7 cellular contexts compared by ENCODE assay signal in the genomic region with DNA sequence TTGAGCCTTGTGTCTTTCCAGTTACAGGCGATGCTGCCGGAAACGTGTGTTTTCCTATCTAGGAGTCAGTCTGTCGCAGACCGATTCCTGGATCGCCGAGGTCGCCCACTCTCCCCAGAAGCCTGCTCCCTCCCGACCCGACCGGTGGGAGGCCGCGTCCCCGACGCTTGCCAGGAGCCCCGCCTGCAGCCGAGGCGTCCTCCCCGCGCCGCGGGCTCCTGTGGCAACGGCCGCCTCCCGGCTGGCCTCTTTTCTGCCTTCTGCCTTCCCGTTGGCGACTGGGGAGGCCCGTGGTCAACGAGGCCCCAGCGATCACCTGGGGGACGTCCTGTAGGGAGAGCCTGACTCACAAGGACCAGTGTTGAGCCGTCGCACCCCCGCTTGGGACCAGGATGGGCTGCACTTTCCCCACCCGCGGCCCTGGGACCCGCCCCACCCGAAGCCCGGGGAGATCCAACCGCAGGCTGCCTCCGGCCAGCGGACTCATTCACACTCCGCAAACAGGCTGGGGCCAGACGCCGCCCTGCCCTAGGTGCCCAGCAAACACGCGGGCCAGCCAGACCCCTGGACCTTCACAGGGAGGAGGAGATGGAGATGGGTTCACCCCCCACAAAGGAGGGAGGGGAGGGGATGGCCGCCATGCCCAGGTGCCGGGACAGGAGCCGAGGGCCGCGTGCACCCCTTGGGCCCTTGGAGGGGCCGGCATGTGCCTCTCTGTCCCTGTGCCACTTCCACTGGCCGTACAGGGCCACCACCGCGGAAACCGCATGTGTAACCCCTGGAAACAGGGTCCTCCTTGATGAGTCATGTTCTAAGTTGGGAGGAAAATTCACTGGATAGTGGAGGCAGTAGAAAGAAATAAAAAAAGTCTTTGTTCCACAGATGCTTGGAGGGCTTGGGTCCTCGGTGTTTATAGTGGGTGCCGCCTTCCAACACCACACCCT. TPM values are rescaled to one million over a fixed set of nuclear protein-coding genes. Genes with fewer than 3 reads are reported as not detected.
DNase-seq lines count a peak whose midpoint lies in the region; ATAC-seq, FAIRE-seq and TF ChIP-seq lines count a peak whose summit lies in the region.

No MANE protein-coding gene starts in this region.

- H3K27ac Mint-ChIP-seq in IgD-negative memory B cell (no peak overlapping the region), astrocyte (ENCODE audit: unreplicated experiment) (no peak overlapping the region)

- no peaks in the 10 kb centered on the region for H3K79me2 ChIP-seq in astrocyte (ENCODE audit: insufficient read depth, low read length)
- no peaks in the 10 kb centered on the region for H3K79me2 ChIP-seq in hepatocyte

- H3K36me3 ChIP-seq in astrocyte (ENCODE audit: insufficient read depth, low read length) (no peaks in the 10 kb centered on the region), hepatocyte (replicated peaks; ENCODE audit: insufficient read depth, low read depth) (no peaks in the 10 kb centered on the region)

- peaks cover 2 to 5% (median 2%) of the 10 kb centered on the region in 3 donors for H3K4me1 Mint-ChIP-seq in IgD-negative memory B cell
- H3K4me1 Mint-ChIP-seq in astrocyte (ENCODE audit: low read depth, unreplicated experiment): peaks cover 12% of the 10 kb centered on the region

- H3K9me3 Mint-ChIP-seq in IgD-negative memory B cell (no peaks in the 10 kb centered on the region), astrocyte (ENCODE audit: unreplicated experiment) (no peaks in the 10 kb centered on the region)

- H3K36me3 Mint-ChIP-seq in IgD-negative memory B cell: no peaks in the 10 kb centered on the region
- no peaks in the 10 kb centered on the region for H3K36me3 Mint-ChIP-seq in astrocyte (ENCODE audit: low read depth, unreplicated experiment)

- H3K4me1 ChIP-seq in astrocyte (ENCODE audit: insufficient read depth, low read length): peaks cover 55% of the 10 kb centered on the region
- peaks cover 73% of the 10 kb centered on the region for H3K4me1 ChIP-seq in hepatocyte (ENCODE audit: insufficient read depth)

- peak overlapping the region; percentile 76 for H3K27ac ChIP-seq in astrocyte (ENCODE audit: low read depth, low read length)
- peak overlapping the region; percentile 97 for H3K27ac ChIP-seq in hepatocyte

- peak overlapping the region; percentile 76 for H3K9ac ChIP-seq in astrocyte (ENCODE audit: low read length)

- H3K27me3 Mint-ChIP-seq in IgD-negative memory B cell (peaks cover 31% of the 10 kb centered on the region), astrocyte (ENCODE audit: low read depth, unreplicated experiment) (no peaks in the 10 kb centered on the region)

- H2AFZ ChIP-seq in astrocyte (ENCODE audit: low read depth, low read length) (peak overlapping the region; percentile 62), hepatocyte (peak overlapping the region; percentile 54)

- H4K20me1 ChIP-seq in astrocyte (ENCODE audit: insufficient read depth, low read length): no peaks in the 10 kb centered on the region
- no peaks in the 10 kb centered on the region for H4K20me1 ChIP-seq in hepatocyte (ENCODE audit: insufficient read depth, poor library complexity, severe bottlenecking)

- H3K4me3 ChIP-seq in astrocyte (ENCODE audit: insufficient read depth, low read depth, low read length) (peak overlapping the region; percentile 37), hepatocyte (peak overlapping the region; percentile 40)

- H3K4me2 ChIP-seq in astrocyte (ENCODE audit: low read length) (peak overlapping the region; percentile 86), hepatocyte (peak overlapping the region; percentile 93)

- ATAC-seq in HG03442 (IDR thresholded peaks at IDR 0.05; ENCODE audit: unreplicated experiment): no peak

- FAIRE-seq in astrocyte (lab: Jason Lieb, UNC): peak; percentile 5

- H3K4me3 Mint-ChIP-seq in IgD-negative memory B cell (peak overlapping the region; percentile 70 to 93 (median 84)), astrocyte (ENCODE audit: unreplicated experiment) (peak overlapping the region; percentile 78)

- H3K9me3 ChIP-seq in astrocyte (ENCODE audit: insufficient read depth, low read depth, low read length) (no peaks in the 10 kb centered on the region), hepatocyte (ENCODE audit: low read depth) (no peaks in the 10 kb centered on the region)

- TF ChIP-seq CTCF in GM10266 (IDR thresholded peaks at IDR 0.05; ENCODE audit: control insufficient read depth, insufficient read depth, low read depth, missing control alignments): no peak
- no peak for TF ChIP-seq CTCF in astrocyte (IDR thresholded peaks at IDR 0.05; ENCODE audit: insufficient read depth, low read depth, low read length)
- TF ChIP-seq CTCF in hepatocyte (IDR thresholded peaks at IDR 0.05; ENCODE audit: poor library complexity): no peak

- DNase-seq in GM10266 (ENCODE audit: extremely low spot score) (peak; percentile 45), astrocyte (ENCODE audit: low read depth) (peak; percentile 76), hepatocyte (ENCODE audit: low spot score) (peak; percentile 64), renal cortical epithelial cell (ENCODE audit: low read depth) (peak; percentile 52), SK-N-DZ (ENCODE audit: low spot score) (no peak)

- WGBS in hepatocyte (ENCODE audit: low lambda C conversion rate, missing lambda C conversion rate): 4% methylated on average over 49 of the region's 59 CpGs

- H3K9me2 ChIP-seq in hepatocyte (replicated peaks; ENCODE audit: insufficient read depth): no peaks in the 10 kb centered on the region

- H3K27me3 ChIP-seq in astrocyte (ENCODE audit: insufficient read depth, low read length) (no peaks in the 10 kb centered on the region), hepatocyte (peaks cover 9% of the 10 kb centered on the region)

RNA-seq across cellular contexts. Expression of a gene that starts 7.2 kb away (rescaled TPM):
- polyA plus RNA-seq in IgD-negative memory B cell (not detected), hepatocyte (592 and 616 TPM in 2 replicates)
- total RNA-seq in astrocyte (131 and 173 TPM in 2 replicates), hepatocyte (193 and 296 TPM in 2 replicates), renal cortical epithelial cell (52.1 and 53.2 TPM in 2 replicates)
- polyA plus RNA-seq in SK-N-DZ (2014; cell fraction: cytosol; rRNA removed): 58.6 and 64.7 TPM in 2 replicates
- 367 and 476 TPM in 2 replicates for polyA plus RNA-seq in SK-N-DZ (2014; cell fraction: nucleus; rRNA removed)
